In the genomic region with DNA sequence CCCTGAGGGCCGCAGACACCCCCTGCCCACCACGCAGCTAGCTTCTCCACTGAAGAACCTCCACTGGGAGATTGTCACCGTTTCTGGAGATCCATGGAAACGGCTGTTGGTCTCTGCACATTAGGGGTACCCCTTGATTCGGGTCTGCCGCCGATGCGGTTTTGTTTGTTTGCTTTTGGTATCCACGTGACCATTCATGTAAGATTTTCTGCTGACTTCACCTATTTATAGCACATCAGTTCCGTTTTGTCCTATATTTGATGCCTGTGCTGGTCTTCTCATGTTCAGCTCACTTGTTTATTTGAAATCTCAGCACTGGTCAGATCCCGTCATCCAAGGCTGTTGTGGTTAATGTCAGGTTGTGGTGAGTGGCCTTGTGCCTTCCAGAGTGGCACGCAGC, we compare ENCODE assay signal across 2 cellular contexts.
TF ChIP-seq lines count a peak whose summit lies in the region.

No MANE protein-coding gene starts in this region.

TF ChIP-seq in A549, 52 proteins besides CTCF, POLR2A, EP300 and RAD21:
- TF ChIP-seq MAFK (IDR thresholded peaks at IDR 0.05; ENCODE audit: partially characterized antibody): peak; percentile 44
- TF ChIP-seq, protein P1, sequence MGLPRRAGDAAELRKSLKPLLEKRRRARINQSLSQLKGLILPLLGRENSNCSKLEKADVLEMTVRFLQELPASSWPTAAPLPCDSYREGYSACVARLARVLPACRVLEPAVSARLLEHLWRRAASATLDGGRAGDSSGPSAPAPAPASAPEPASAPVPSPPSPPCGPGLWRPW (IDR thresholded peaks at IDR 0.05): no peak

TF ChIP-seq in IMR-90, 13 proteins besides CTCF, POLR2A, EP300 and RAD21:
- TF ChIP-seq MAFK (IDR thresholded peaks at IDR 0.05; ENCODE audit: low read depth, low read length): 0 out of 2 replicates have a peak, but pooled peaks have one; percentile 8
- no peak for TF ChIP-seq MXI1 (IDR thresholded peaks at IDR 0.05; ENCODE audit: borderline replicate concordance, low read depth, low read length)
